In genomic region chr5:35851282-35851681, GRCh38 we compare ENCODE assay signal across 11 cellular contexts. TPM values are rescaled to one million over a fixed set of nuclear protein-coding genes. Genes with fewer than 3 reads are reported as not detected.
DNase-seq lines count a peak whose midpoint lies in the region; ATAC-seq and TF ChIP-seq lines count a peak whose summit lies in the region.
"Had no signal": no experiment of that assay in that cellular context is flagged by ENCODE, and none has a peak within 500 bp of the region (broad histone marks: within the 10 kb centered on the region; RNA-seq: fewer than 3 reads in every experiment).

No MANE protein-coding gene starts in this region.

- H3K27ac Mint-ChIP-seq in activated CD4-positive, alpha-beta T cell treated with anti-CD3 and anti-CD28 coated beads, Interleukin-2, amount 10 ng/mL, durations not matched to agents 7 days and 5 days: peak overlapping the region; percentile 98
- peak overlapping the region; percentile 81 to 99 for H3K27ac Mint-ChIP-seq in stimulated activated naive CD8-positive, alpha-beta T cell treated with anti-CD3 and anti-CD28 coated beads, Interleukin-15, amount 100 ng/mL, for 72 hours

- CTCF ChIA-PET in activated CD4-positive, alpha-beta T cell treated with anti-CD3 and anti-CD28 coated beads, Interleukin-2, amount 10 ng/mL, durations not matched to agents 7 days and 5 days (lab: Charles Lee): interaction anchor here (0.7 to 2.5 kb wide), 4 partner anchors 10 to 75 kb away, joined by 3 to 5 read pairs (median 3); no protein-coding TSS in a partner anchor

- peak overlapping the region; percentile 53 for H3K4me3 ChIP-seq in SK-N-MC
- peak overlapping the region; percentile 37 to 51 (median 45) for H3K4me3 ChIP-seq in fibroblast of lung (replicated peaks in 1 of 4; ENCODE audit: control extremely low read depth in 1 of 4, insufficient read depth in 1 of 4, low read depth in 3 of 4, low read length in 4 of 4)
- H3K4me3 ChIP-seq in tibial nerve: peak overlapping the region in 2 of 4 donors; percentile 14 to 23
- no peak overlapping the region for H3K4me3 ChIP-seq in testis

- H3K4me1 Mint-ChIP-seq in activated CD4-positive, alpha-beta T cell treated with anti-CD3 and anti-CD28 coated beads, Interleukin-2, amount 10 ng/mL, durations not matched to agents 7 days and 5 days: peaks cover 66% of the 10 kb centered on the region
- peaks cover 49% of the 10 kb centered on the region for H3K4me1 Mint-ChIP-seq in stimulated activated naive CD8-positive, alpha-beta T cell treated with anti-CD3 and anti-CD28 coated beads, Interleukin-15, amount 100 ng/mL, for 72 hours

- ATAC-seq in stimulated activated naive CD8-positive, alpha-beta T cell treated with anti-CD3 and anti-CD28 coated beads, Interleukin-15, amount 100 ng/mL, for 72 hours: no peak
- ATAC-seq in GM21737 (IDR thresholded peaks at IDR 0.05; ENCODE audit: unreplicated experiment): no peak

- H3K36me3 ChIP-seq in SK-N-MC (ENCODE audit: insufficient read depth, low read length) (no peaks in the 10 kb centered on the region), fibroblast of lung (ENCODE audit: control insufficient read depth, insufficient read depth, low read length) (no peaks in the 10 kb centered on the region), tibial nerve (no peaks in the 10 kb centered on the region), testis (ENCODE audit: low read depth, missing control alignments) (no peaks in the 10 kb centered on the region)

- no peak for TF ChIP-seq EP300 in tibial nerve (IDR thresholded peaks at IDR 0.05)

- H3K27me3 ChIP-seq in fibroblast of lung (ENCODE audit: control insufficient read depth, insufficient read depth, low read length) (no peaks in the 10 kb centered on the region), tibial nerve (no peaks in the 10 kb centered on the region), testis (no peaks in the 10 kb centered on the region)

- no peak overlapping the region for H3K27ac ChIP-seq in SK-N-MC
- no peak overlapping the region for H3K27ac ChIP-seq in fibroblast of lung (ENCODE audit: insufficient read depth, low read length)
- H3K27ac ChIP-seq in tibial nerve: peak overlapping the region in 2 of 4 donors; percentile 3 to 48
- H3K27ac ChIP-seq in testis: no peak overlapping the region

- 51% methylated on average over 4 of the region's 4 CpGs for WGBS in tibial nerve, 2 donors
- WGBS in testis, 2 donors: 47 to 63% methylated on average over 4 of the region's 4 CpGs

- TF ChIP-seq POLR2A in tibial nerve (IDR thresholded peaks at IDR 0.05): no peak
- TF ChIP-seq POLR2A in testis (IDR thresholded peaks at IDR 0.05): no peak

- POLR2A ChIA-PET in activated CD4-positive, alpha-beta T cell treated with anti-CD3 and anti-CD28 coated beads, Interleukin-2, amount 10 ng/mL, durations not matched to agents 7 days and 5 days (lab: Charles Lee): interaction anchor here (0.7 kb wide), 1 partner anchor 25 kb away, joined by 9 read pairs; no protein-coding TSS in a partner anchor

- H3K9ac ChIP-seq in SK-N-MC (ENCODE audit: insufficient read length): no peak overlapping the region
- no peak overlapping the region for H3K9ac ChIP-seq in fibroblast of lung (ENCODE audit: insufficient read depth, low read length)

- DNase-seq in activated CD4-positive, alpha-beta T cell treated with anti-CD3 and anti-CD28 coated beads, Interleukin-2, amount 10 ng/mL, durations not matched to agents 7 days and 5 days: no peak
- no peak for DNase-seq in activated CD4-positive, alpha-beta T cell treated with anti-CD3 and anti-CD28 coated beads for 1 hour
- DNase-seq in SK-N-MC (ENCODE audit: low read depth, low spot score): no peak
- DNase-seq in fibroblast of lung (ENCODE audit: low read depth in 2 of 2): peak; percentile 46 to 49
- no peak for DNase-seq in stimulated activated naive CD8-positive, alpha-beta T cell treated with anti-CD3 and anti-CD28 coated beads, Interleukin-15, amount 100 ng/mL, for 72 hours
- no peak for DNase-seq in tibial nerve (ENCODE audit: low spot score in 2 of 2)
- DNase-seq in testis: no peak
- DNase-seq: caudate nucleus; NCI-H2107; stimulated activated CD4-positive, alpha-beta T cell treated with anti-CD3 and anti-CD28 coated beads, Interleukin-12 subunit alpha, Interleukin-12 subunit beta, amount 100 ng/mL, for 4 hours had no signal

- intact Hi-C loops in testis (cut with DNase I; ENCODE audit: low total_unique reads): no loop called here

- H3K79me2 ChIP-seq in fibroblast of lung (ENCODE audit: control insufficient read depth, insufficient read depth, low read length): no peaks in the 10 kb centered on the region

- H3K4me1 ChIP-seq in fibroblast of lung (ENCODE audit: control insufficient read depth, extremely low read depth, insufficient read depth, low read length) (peaks cover 7% of the 10 kb centered on the region), tibial nerve (peaks cover 0 to 23% (median 9%) of the 10 kb centered on the region in 4 donors), testis (peaks cover 30% of the 10 kb centered on the region)

- peaks cover 23% of the 10 kb centered on the region for H3K36me3 Mint-ChIP-seq in activated CD4-positive, alpha-beta T cell treated with anti-CD3 and anti-CD28 coated beads, Interleukin-2, amount 10 ng/mL, durations not matched to agents 7 days and 5 days (ENCODE audit: low read depth)

- H4K20me1 ChIP-seq in fibroblast of lung (ENCODE audit: control insufficient read depth, extremely low read depth, insufficient read depth, low read length): no peaks in the 10 kb centered on the region

- peak overlapping the region; percentile 29 for H3K4me3 Mint-ChIP-seq in activated CD4-positive, alpha-beta T cell treated with anti-CD3 and anti-CD28 coated beads, Interleukin-2, amount 10 ng/mL, durations not matched to agents 7 days and 5 days
- peak overlapping the region; percentile 70 to 80 for H3K4me3 Mint-ChIP-seq in stimulated activated naive CD8-positive, alpha-beta T cell treated with anti-CD3 and anti-CD28 coated beads, Interleukin-15, amount 100 ng/mL, for 72 hours

- H3K9me3 ChIP-seq in SK-N-MC (ENCODE audit: low read depth, low read length) (no peaks in the 10 kb centered on the region), fibroblast of lung (ENCODE audit: control insufficient read depth, insufficient read depth, low read depth, low read length) (no peaks in the 10 kb centered on the region), tibial nerve (no peaks in the 10 kb centered on the region), testis (no peaks in the 10 kb centered on the region)

- H3K4me2 ChIP-seq in fibroblast of lung (ENCODE audit: extremely low read depth, insufficient read depth, low read length): peak overlapping the region; percentile 55

- peak overlapping the region; percentile 83 for H2AFZ ChIP-seq in fibroblast of lung (ENCODE audit: low read length)

- H3K27me3 Mint-ChIP-seq in activated CD4-positive, alpha-beta T cell treated with anti-CD3 and anti-CD28 coated beads, Interleukin-2, amount 10 ng/mL, durations not matched to agents 7 days and 5 days: no peaks in the 10 kb centered on the region
- no peaks in the 10 kb centered on the region for H3K27me3 Mint-ChIP-seq in stimulated activated naive CD8-positive, alpha-beta T cell treated with anti-CD3 and anti-CD28 coated beads, Interleukin-15, amount 100 ng/mL, for 72 hours

- TF ChIP-seq CTCF in fibroblast of lung (conservative IDR thresholded peaks at IDR 0.05 in 1 of 2, IDR thresholded peaks at IDR 0.05 in 1 of 2; ENCODE audit: low read depth in 1 of 2, low read length in 2 of 2) (no peak), tibial nerve (IDR thresholded peaks at IDR 0.05) (no peak), testis (IDR thresholded peaks at IDR 0.05) (no peak)

- H3K9me3 Mint-ChIP-seq in activated CD4-positive, alpha-beta T cell treated with anti-CD3 and anti-CD28 coated beads, Interleukin-2, amount 10 ng/mL, durations not matched to agents 7 days and 5 days: peaks cover 20% of the 10 kb centered on the region
- peaks cover 24 to 28% of the 10 kb centered on the region in 2 donors for H3K9me3 Mint-ChIP-seq in stimulated activated naive CD8-positive, alpha-beta T cell treated with anti-CD3 and anti-CD28 coated beads, Interleukin-15, amount 100 ng/mL, for 72 hours

RNA-seq across cellular contexts. Expression of gene IL7R, which starts 5.4 kb away (rescaled TPM):
- 100 to 1,000 TPM; 451 to 533 TPM for total RNA-seq in activated CD4-positive, alpha-beta T cell treated with anti-CD3 and anti-CD28 coated beads, Interleukin-2, amount 10 ng/mL, durations not matched to agents 7 days and 5 days
- total RNA-seq in fibroblast of lung (10.3 and 67.9 TPM in 2 replicates), tibial nerve (1 to 10 TPM; 2.8 to 6.3 (median 5.7) TPM), testis (10 to 100 TPM in 1 of 2 donors, 1 to 10 TPM in 1; 7.6 to 17.5 TPM)
- polyA plus RNA-seq in fibroblast of lung (195 and 266 TPM in 2 replicates), testis (ENCODE audit: insufficient read depth, low read depth, low replicate concordance) (12.1 TPM)
- 73.9 and 121 TPM in 2 replicates for polyA plus RNA-seq in fibroblast of lung (2012)
- 139 and 186 TPM in 2 replicates for polyA minus RNA-seq in fibroblast of lung (ENCODE audit: low replicate concordance)

Comparison
In these comparisons a context has a peak if more than half of its experiments do, and no peak if none do; other contexts are left out.
1. DNase-seq: peak in fibroblast of lung (2 of 2); none in activated CD4-positive, alpha-beta T cell treated with anti-CD3 and anti-CD28 coated beads, Interleukin-2, amount 10 ng/mL, durations not matched to agents 7 days and 5 days (single experiment), activated CD4-positive, alpha-beta T cell treated with anti-CD3 and anti-CD28 coated beads for 1 hour (single experiment), SK-N-MC (single experiment), stimulated activated naive CD8-positive, alpha-beta T cell treated with anti-CD3 and anti-CD28 coated beads, Interleukin-15, amount 100 ng/mL, for 72 hours (0 of 2), tibial nerve (0 of 2) and testis (single experiment).
2. H3K4me3 ChIP-seq: peak in SK-N-MC (single experiment) and fibroblast of lung (4 of 4); none in testis (0 of 2).